Comparison of ENCODE assay signal across 1 cellular context in the genomic region with DNA sequence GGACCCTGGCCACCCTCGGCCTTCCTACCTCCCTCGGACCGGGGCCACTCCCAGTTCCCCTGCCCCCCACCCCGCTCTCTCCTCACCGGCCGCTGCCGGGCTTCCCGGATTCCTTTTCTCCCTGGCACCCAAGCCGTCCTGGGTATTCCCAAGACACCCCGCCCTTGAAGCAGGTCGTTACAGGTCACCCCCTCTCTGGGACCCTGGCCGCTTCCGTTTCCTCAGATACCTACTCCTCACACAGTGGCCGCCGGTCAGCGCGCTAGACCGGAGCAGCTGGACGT.
TF ChIP-seq lines count a peak whose summit lies in the region.

No MANE protein-coding gene starts in this region.

TF ChIP-seq in HepG2, 621 proteins besides CTCF, POLR2A, EP300 and RAD21 (continued from another document):
- TF ChIP-seq HMGXB4 (CRISPR knock-in tag; IDR thresholded peaks at IDR 0.05; ENCODE audit: borderline replicate concordance in 1 of 2, low read depth in 1 of 2) (peak in 1 of 2 experiments; percentile 11; a peak in 1 of 4 replicates), PTBP1 (IDR thresholded peaks at IDR 0.05; ENCODE audit: low read depth, low read length, poor library complexity, severe bottlenecking) (peak; percentile 37), ZFP41 (CRISPR knock-in tag; IDR thresholded peaks at IDR 0.05; ENCODE audit: borderline replicate concordance) (no peak), ZNF709 (CRISPR knock-in tag; IDR thresholded peaks at IDR 0.05) (no peak), ZNF776 (CRISPR knock-in tag; IDR thresholded peaks at IDR 0.05) (0 out of 2 replicates have a peak, but pooled peaks have one; percentile 34), SIX1 (CRISPR knock-in tag; IDR thresholded peaks at IDR 0.05; ENCODE audit: borderline replicate concordance) (no peak), PCBP1 (IDR thresholded peaks at IDR 0.05; ENCODE audit: borderline replicate concordance, low read depth, low read length) (0 out of 2 replicates have a peak, but pooled peaks have one; percentile 39), REST (IDR thresholded peaks at IDR 0.05; ENCODE audit: borderline replicate concordance in 1 of 2, low read depth in 1 of 2, low read length in 2 of 2) (no peak), ZNF878 (CRISPR knock-in tag; IDR thresholded peaks at IDR 0.05) (no peak), MXI1 (IDR thresholded peaks at IDR 0.05; ENCODE audit: borderline replicate concordance, low read depth, low read length) (no peak), SAP130 (CRISPR knock-in tag; IDR thresholded peaks at IDR 0.05; ENCODE audit: low read depth) (no peak), U2AF1 (optimal IDR thresholded peaks at IDR 0.05; ENCODE audit: low read depth, low read length) (no peak), ZNF558 (CRISPR knock-in tag; IDR thresholded peaks at IDR 0.05; ENCODE audit: borderline replicate concordance) (0 out of 2 replicates have a peak, but pooled peaks have one; percentile 20), ZNF160 (CRISPR knock-in tag; IDR thresholded peaks at IDR 0.05) (no peak), SMYD3 (CRISPR knock-in tag; IDR thresholded peaks at IDR 0.05) (no peak), DPF2 (CRISPR knock-in tag; IDR thresholded peaks at IDR 0.05; ENCODE audit: borderline replicate concordance, low read depth) (no peak), ZNF678 (CRISPR knock-in tag; IDR thresholded peaks at IDR 0.05) (peak; percentile 55; the same call in 1 of the 2 replicates), SP5 (CRISPR knock-in tag; IDR thresholded peaks at IDR 0.05; ENCODE audit: borderline replicate concordance, low read depth) (no peak), SIX4 (CRISPR knock-in tag; IDR thresholded peaks at IDR 0.05) (no peak), ELF1 (CRISPR knock-in tag; IDR thresholded peaks at IDR 0.05) (no peak), ZNF83 (CRISPR knock-in tag; IDR thresholded peaks at IDR 0.05; ENCODE audit: borderline replicate concordance) (no peak), ZNF557 (CRISPR knock-in tag; IDR thresholded peaks at IDR 0.05) (no peak), TARDBP (CRISPR knock-in tag; IDR thresholded peaks at IDR 0.05) (no peak), ZNF275 (CRISPR knock-in tag; IDR thresholded peaks at IDR 0.05; ENCODE audit: borderline replicate concordance) (no peak; the same call in 1 of the 2 replicates), ZNF552 (CRISPR knock-in tag; IDR thresholded peaks at IDR 0.05; ENCODE audit: borderline replicate concordance) (no peak), AGO2 (optimal IDR thresholded peaks at IDR 0.05; ENCODE audit: low read depth, low read length) (peak; percentile 72), IRF2 (CRISPR knock-in tag; IDR thresholded peaks at IDR 0.05) (no peak), ZNF234 (CRISPR knock-in tag; conservative IDR thresholded peaks at IDR 0.05) (no peak), GPN1 (CRISPR knock-in tag; IDR thresholded peaks at IDR 0.05; ENCODE audit: borderline replicate concordance) (no peak), TRAFD1 (CRISPR knock-in tag; IDR thresholded peaks at IDR 0.05; ENCODE audit: borderline replicate concordance) (no peak), ZNF12 (CRISPR knock-in tag; IDR thresholded peaks at IDR 0.05) (no peak), THAP8 (CRISPR knock-in tag; IDR thresholded peaks at IDR 0.05; ENCODE audit: borderline replicate concordance) (0 out of 2 replicates have a peak, but pooled peaks have one; percentile 49)
- TF ChIP-seq, protein P1, sequence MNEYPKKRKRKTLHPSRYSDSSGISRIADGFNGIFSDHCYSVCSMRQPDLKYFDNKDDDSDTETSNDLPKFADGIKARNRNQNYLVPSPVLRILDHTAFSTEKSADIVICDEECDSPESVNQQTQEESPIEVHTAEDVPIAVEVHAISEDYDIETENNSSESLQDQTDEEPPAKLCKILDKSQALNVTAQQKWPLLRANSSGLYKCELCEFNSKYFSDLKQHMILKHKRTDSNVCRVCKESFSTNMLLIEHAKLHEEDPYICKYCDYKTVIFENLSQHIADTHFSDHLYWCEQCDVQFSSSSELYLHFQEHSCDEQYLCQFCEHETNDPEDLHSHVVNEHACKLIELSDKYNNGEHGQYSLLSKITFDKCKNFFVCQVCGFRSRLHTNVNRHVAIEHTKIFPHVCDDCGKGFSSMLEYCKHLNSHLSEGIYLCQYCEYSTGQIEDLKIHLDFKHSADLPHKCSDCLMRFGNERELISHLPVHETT (CRISPR knock-in tag; conservative IDR thresholded peaks at IDR 0.05) = no peak
- TF ChIP-seq, protein P2, sequence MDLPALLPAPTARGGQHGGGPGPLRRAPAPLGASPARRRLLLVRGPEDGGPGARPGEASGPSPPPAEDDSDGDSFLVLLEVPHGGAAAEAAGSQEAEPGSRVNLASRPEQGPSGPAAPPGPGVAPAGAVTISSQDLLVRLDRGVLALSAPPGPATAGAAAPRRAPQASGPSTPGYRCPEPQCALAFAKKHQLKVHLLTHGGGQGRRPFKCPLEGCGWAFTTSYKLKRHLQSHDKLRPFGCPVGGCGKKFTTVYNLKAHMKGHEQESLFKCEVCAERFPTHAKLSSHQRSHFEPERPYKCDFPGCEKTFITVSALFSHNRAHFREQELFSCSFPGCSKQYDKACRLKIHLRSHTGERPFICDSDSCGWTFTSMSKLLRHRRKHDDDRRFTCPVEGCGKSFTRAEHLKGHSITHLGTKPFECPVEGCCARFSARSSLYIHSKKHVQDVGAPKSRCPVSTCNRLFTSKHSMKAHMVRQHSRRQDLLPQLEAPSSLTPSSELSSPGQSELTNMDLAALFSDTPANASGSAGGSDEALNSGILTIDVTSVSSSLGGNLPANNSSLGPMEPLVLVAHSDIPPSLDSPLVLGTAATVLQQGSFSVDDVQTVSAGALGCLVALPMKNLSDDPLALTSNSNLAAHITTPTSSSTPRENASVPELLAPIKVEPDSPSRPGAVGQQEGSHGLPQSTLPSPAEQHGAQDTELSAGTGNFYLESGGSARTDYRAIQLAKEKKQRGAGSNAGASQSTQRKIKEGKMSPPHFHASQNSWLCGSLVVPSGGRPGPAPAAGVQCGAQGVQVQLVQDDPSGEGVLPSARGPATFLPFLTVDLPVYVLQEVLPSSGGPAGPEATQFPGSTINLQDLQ (CRISPR knock-in tag; IDR thresholded peaks at IDR 0.05) = no peak
- TF ChIP-seq, protein P3, sequence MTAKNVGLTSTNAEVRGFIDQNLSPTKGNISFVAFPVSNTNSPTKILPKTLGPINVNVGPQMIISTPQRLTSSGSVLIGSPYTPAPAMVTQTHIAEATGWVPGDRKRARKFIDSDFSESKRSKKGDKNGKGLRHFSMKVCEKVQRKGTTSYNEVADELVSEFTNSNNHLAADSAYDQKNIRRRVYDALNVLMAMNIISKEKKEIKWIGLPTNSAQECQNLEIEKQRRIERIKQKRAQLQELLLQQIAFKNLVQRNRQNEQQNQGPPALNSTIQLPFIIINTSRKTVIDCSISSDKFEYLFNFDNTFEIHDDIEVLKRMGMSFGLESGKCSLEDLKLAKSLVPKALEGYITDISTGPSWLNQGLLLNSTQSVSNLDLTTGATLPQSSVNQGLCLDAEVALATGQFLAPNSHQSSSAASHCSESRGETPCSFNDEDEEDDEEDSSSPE (CRISPR knock-in tag; IDR thresholded peaks at IDR 0.05) = no peak
